In genomic region chr3:120798346-120798745, GRCh38 we compare ENCODE assay signal across 16 cellular contexts.
"Had no signal": no experiment of that assay in that cellular context is flagged by ENCODE, and none has a peak within 500 bp of the region (broad histone marks: within the 10 kb centered on the region; RNA-seq: fewer than 3 reads in every experiment).

No MANE protein-coding gene starts in this region.

- H3K27ac Mint-ChIP-seq: activated CD4-positive, alpha-beta T cell treated with anti-CD3 and anti-CD28 coated beads, Interleukin-2, amount 10 ng/mL, durations not matched to agents 24 days and 14 days; activated naive CD8-positive, alpha-beta T cell treated with anti-CD3 and anti-CD28 coated beads for 36 hours; dendritic cell treated with granulocyte-macrophage colony-stimulating factor and Interleukin-4, amounts not matched to agents 40 ng/mL and 50 ng/mL, for 4 days; nephron progenitor cell had no signal

- H3K4me1 Mint-ChIP-seq: activated CD4-positive, alpha-beta T cell treated with anti-CD3 and anti-CD28 coated beads, Interleukin-2, amount 10 ng/mL, durations not matched to agents 24 days and 14 days; activated naive CD8-positive, alpha-beta T cell treated with anti-CD3 and anti-CD28 coated beads for 36 hours; central memory CD8-positive, alpha-beta T cell had no signal

- H3K27ac ChIP-seq: body of pancreas, left ventricle myocardium inferior, prostate gland, right lobe of liver, stomach, thoracic aorta had no signal

- H3K36me3 ChIP-seq: left ventricle myocardium inferior, prostate gland, right lobe of liver, stomach, thoracic aorta had no signal

- H3K9me3 ChIP-seq: body of pancreas, left ventricle myocardium inferior, prostate gland, right lobe of liver, stomach, thoracic aorta had no signal

- H3K27me3 ChIP-seq: body of pancreas, right lobe of liver, stomach had no signal

- ATAC-seq: body of pancreas, right lobe of liver had no signal

- DNase-seq: activated CD4-positive, alpha-beta T cell treated with anti-CD3 and anti-CD28 coated beads, Interleukin-2, amount 10 ng/mL, durations not matched to agents 24 days and 14 days; activated CD4-positive, CD25-positive, alpha-beta regulatory T cell; activated naive CD8-positive, alpha-beta T cell treated with anti-CD3 and anti-CD28 coated beads for 36 hours; amygdala; body of pancreas; effector memory CD4-positive, alpha-beta T cell; left ventricle myocardium inferior; nephron progenitor cell; right lobe of liver; stimulated activated CD4-positive, alpha-beta T cell treated with anti-CD3 and anti-CD28 coated beads, Interleukin-1b, Interleukin-23, amount 100 ng/mL, for 48 hours; stomach; T-helper 2 cell had no signal

- H3K4me3 ChIP-seq: body of pancreas, left ventricle myocardium inferior, prostate gland, right lobe of liver, stomach, thoracic aorta had no signal

- H3K36me3 Mint-ChIP-seq: activated naive CD8-positive, alpha-beta T cell treated with anti-CD3 and anti-CD28 coated beads for 36 hours had no signal

- H3K4me3 Mint-ChIP-seq: activated CD4-positive, alpha-beta T cell treated with anti-CD3 and anti-CD28 coated beads, Interleukin-2, amount 10 ng/mL, durations not matched to agents 24 days and 14 days; activated naive CD8-positive, alpha-beta T cell treated with anti-CD3 and anti-CD28 coated beads for 36 hours; central memory CD8-positive, alpha-beta T cell; dendritic cell treated with granulocyte-macrophage colony-stimulating factor and Interleukin-4, amounts not matched to agents 40 ng/mL and 50 ng/mL, for 4 days; nephron progenitor cell had no signal

- H3K4me1 ChIP-seq: body of pancreas, left ventricle myocardium inferior, prostate gland, right lobe of liver had no signal

- H3K9me3 Mint-ChIP-seq: activated CD4-positive, alpha-beta T cell treated with anti-CD3 and anti-CD28 coated beads, Interleukin-2, amount 10 ng/mL, durations not matched to agents 24 days and 14 days; activated naive CD8-positive, alpha-beta T cell treated with anti-CD3 and anti-CD28 coated beads for 36 hours; central memory CD8-positive, alpha-beta T cell; dendritic cell treated with granulocyte-macrophage colony-stimulating factor and Interleukin-4, amounts not matched to agents 40 ng/mL and 50 ng/mL, for 4 days; nephron progenitor cell had no signal
